Comparison of ENCODE assay signal across 1 cellular context in genomic region chrX:78650906-78651437, GRCh38.
TF ChIP-seq lines count a peak whose summit lies in the region.

No MANE protein-coding gene starts in this region.

TF ChIP-seq in H1, 55 proteins besides CTCF, POLR2A, EP300 and RAD21 (continued from another document):
- TF ChIP-seq CHD7 (IDR thresholded peaks at IDR 0.05; ENCODE audit: insufficient replicate concordance, low read length) (no peak), RFX5 (IDR thresholded peaks at IDR 0.05; ENCODE audit: borderline replicate concordance, low read depth, low read length) (no peak), PHF8 (conservative IDR thresholded peaks at IDR 0.05; ENCODE audit: low read depth, low read length) (no peak), CEBPB (IDR thresholded peaks at IDR 0.05; ENCODE audit: low read depth, low read length) (no peak), KDM1A (IDR thresholded peaks at IDR 0.05; ENCODE audit: borderline replicate concordance, low read length) (no peak)
